ENCODE assay signal across 14 cellular contexts in genomic region chr12:108518101-108518715, GRCh38.
"Had no signal": no experiment of that assay in that cellular context is flagged by ENCODE, and none has a peak within 500 bp of the region (broad histone marks: within the 10 kb centered on the region; RNA-seq: fewer than 3 reads in every experiment).

No MANE protein-coding gene starts in this region.

- H3K9me3 Mint-ChIP-seq: nephron progenitor cell, WTC11 had no signal

- H3K27ac ChIP-seq: colonic mucosa, gastroesophageal sphincter, left lung, ovary, SK-N-MC, tibial nerve had no signal

- FAIRE-seq: keratinocyte had no signal

- DNase-seq: activated CD4-positive, alpha-beta T cell treated with anti-CD3 and anti-CD28 coated beads for 48 hours; activated CD8-positive, alpha-beta memory T cell treated with anti-CD3 and anti-CD28 coated beads for 24 hours; activated effector memory CD4-positive, alpha-beta T cell treated with anti-CD3 and anti-CD28 coated beads, Interleukin-2, amount 50 U/mL, for 16 hours; colonic mucosa; effector CD4-positive, alpha-beta T cell; left lung; nephron progenitor cell; stimulated activated CD4-positive, alpha-beta T cell treated with anti-CD3 and anti-CD28 coated beads, Interleukin-2, amount 100 ng/mL, for 48 hours had no signal

- H3K27me3 ChIP-seq: colonic mucosa, gastroesophageal sphincter, left lung, ovary, tibial nerve had no signal

- ATAC-seq: gastroesophageal sphincter, left lung, WTC11 had no signal

- H3K4me3 Mint-ChIP-seq: nephron progenitor cell, WTC11 had no signal

- H3K4me3 ChIP-seq: colonic mucosa, gastroesophageal sphincter, left lung, ovary, SK-N-MC, tibial nerve had no signal

- H3K9me3 ChIP-seq: colonic mucosa, gastroesophageal sphincter, left lung, ovary, tibial nerve had no signal

- H3K4me1 ChIP-seq: colonic mucosa had no signal

- H3K27ac Mint-ChIP-seq: WTC11 had no signal
